Comparison of ENCODE assay signal across 1 cellular context in the genomic region with DNA sequence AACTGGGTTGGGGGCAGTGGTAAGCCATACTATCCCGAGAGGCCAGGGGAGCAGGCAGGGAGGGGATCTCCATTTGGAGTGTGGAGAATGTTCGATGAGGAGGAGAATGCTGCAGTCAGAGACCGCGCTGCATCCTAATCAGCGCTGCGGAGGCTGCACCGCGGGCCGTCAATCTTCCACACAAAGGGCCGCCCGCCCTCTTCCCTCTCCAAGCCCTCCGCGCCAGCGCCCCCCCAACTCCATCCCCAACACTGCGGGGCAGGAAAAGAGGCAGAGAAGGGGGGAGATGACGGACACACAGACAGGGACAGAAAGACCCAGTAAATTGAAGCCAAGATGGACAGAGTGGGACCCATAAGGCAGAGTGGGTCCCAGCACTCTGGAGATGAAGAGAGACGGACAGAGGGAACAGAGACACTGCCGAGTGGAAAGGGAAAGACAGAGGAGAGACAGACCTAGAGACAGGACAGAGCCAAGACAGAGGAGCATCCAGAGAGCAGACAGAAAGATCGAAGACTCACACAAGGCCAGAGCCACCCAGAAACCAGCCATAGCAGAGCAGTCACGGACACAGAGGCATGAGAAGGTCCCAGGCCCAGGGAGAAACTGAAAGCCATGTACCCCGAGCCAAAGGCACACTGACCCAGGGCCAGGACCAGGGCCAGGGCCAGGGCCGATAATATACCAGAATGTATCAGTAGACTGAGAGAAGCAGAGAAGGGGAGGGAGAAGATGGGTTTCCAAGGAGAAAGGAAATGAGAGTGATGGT.
TF ChIP-seq lines count a peak whose summit lies in the region.

No MANE protein-coding gene starts in this region.

TF ChIP-seq in HepG2, 621 proteins besides CTCF, POLR2A, EP300 and RAD21:
- 0 out of 2 replicates have a peak, but pooled peaks have one; percentile 39 for TF ChIP-seq EZH2 (conservative IDR thresholded peaks at IDR 0.05; ENCODE audit: low read depth, low read length)
- TF ChIP-seq HNF4A (CRISPR knock-in tag; IDR thresholded peaks at IDR 0.05) = no peak
TF ChIP-seq in HepG2: peak in this region for 1.
